In the genomic region with DNA sequence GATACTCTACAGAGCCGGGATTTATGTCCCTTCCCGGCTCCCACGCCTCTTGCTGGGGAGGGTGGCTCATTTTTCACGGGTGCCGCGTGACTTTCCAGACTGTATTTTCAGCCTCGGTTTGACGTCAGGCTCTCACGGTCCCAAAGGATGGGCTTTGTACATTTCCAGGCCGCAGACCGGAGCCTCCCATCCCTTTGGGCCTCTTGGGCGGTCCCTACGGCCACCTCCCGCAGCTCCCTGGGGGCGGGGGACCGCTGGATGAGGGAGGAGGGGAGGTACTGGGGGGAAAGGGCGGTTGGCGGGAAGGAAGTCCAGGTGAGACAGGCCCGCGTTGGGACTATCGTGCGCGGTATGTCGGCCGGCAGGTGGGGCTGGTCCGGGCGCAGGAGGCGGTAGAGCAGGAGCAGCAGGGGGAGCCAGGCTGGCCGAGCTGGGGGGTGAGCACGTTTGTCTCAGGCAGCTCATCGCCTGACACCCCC, we compare ENCODE assay signal across 11 cellular contexts. TPM values are rescaled to one million over a fixed set of nuclear protein-coding genes. Genes with fewer than 3 reads are reported as not detected.
DNase-seq lines count a peak whose midpoint lies in the region; ATAC-seq, FAIRE-seq and TF ChIP-seq lines count a peak whose summit lies in the region.
"Had no signal": no experiment of that assay in that cellular context is flagged by ENCODE, and none has a peak within 500 bp of the region (broad histone marks: within the 10 kb centered on the region; RNA-seq: fewer than 3 reads in every experiment).

No MANE protein-coding gene starts in this region.

- H3K36me3 Mint-ChIP-seq in activated CD8-positive, alpha-beta T cell treated with anti-CD3 and anti-CD28 coated beads for 36 hours (ENCODE audit: low read depth) = no peaks in the 10 kb centered on the region
- H3K36me3 Mint-ChIP-seq in activated CD8-positive, alpha-beta T cell treated with anti-CD3 and anti-CD28 coated beads, Interleukin-2, amount 10 ng/mL, durations not matched to agents 7 days and 5 days (ENCODE audit: low read depth) = no peaks in the 10 kb centered on the region

- H3K4me3 ChIP-seq in bronchial epithelial cell (ENCODE audit: low read depth, low read length) (no peak overlapping the region), iPS-18c (ENCODE audit: insufficient read depth, low read depth, low read length) (peak overlapping the region; percentile 20; the same call in 1 of the 2 replicates)

- H3K4me3 Mint-ChIP-seq in activated CD8-positive, alpha-beta T cell treated with anti-CD3 and anti-CD28 coated beads for 36 hours = no peak overlapping the region
- no peak overlapping the region for H3K4me3 Mint-ChIP-seq in activated CD8-positive, alpha-beta T cell treated with anti-CD3 and anti-CD28 coated beads, Interleukin-2, amount 10 ng/mL, durations not matched to agents 7 days and 5 days

- CTCF ChIA-PET in activated CD8-positive, alpha-beta T cell treated with anti-CD3 and anti-CD28 coated beads for 36 hours (lab: Charles Lee) = no interaction called here
- CTCF ChIA-PET in activated CD8-positive, alpha-beta T cell treated with anti-CD3 and anti-CD28 coated beads, Interleukin-2, amount 10 ng/mL, durations not matched to agents 7 days and 5 days (lab: Charles Lee) = no interaction called here

- H3K9me3 ChIP-seq in iPS-18c (ENCODE audit: control insufficient read depth, insufficient read depth, low read length) = no peaks in the 10 kb centered on the region

- POLR2A ChIA-PET in activated CD8-positive, alpha-beta T cell treated with anti-CD3 and anti-CD28 coated beads for 36 hours (lab: Charles Lee) = no interaction called here
- POLR2A ChIA-PET in activated CD8-positive, alpha-beta T cell treated with anti-CD3 and anti-CD28 coated beads, Interleukin-2, amount 10 ng/mL, durations not matched to agents 7 days and 5 days (lab: Charles Lee) = no interaction called here

- H3K36me3 ChIP-seq in bronchial epithelial cell (ENCODE audit: control insufficient read depth, insufficient read depth, low read length) = no peaks in the 10 kb centered on the region

- peaks cover 37% of the 10 kb centered on the region for H3K27me3 Mint-ChIP-seq in activated CD8-positive, alpha-beta T cell treated with anti-CD3 and anti-CD28 coated beads for 36 hours
- H3K27me3 Mint-ChIP-seq in activated CD8-positive, alpha-beta T cell treated with anti-CD3 and anti-CD28 coated beads, Interleukin-2, amount 10 ng/mL, durations not matched to agents 7 days and 5 days (ENCODE audit: low read depth) = peaks cover 37% of the 10 kb centered on the region

- FAIRE-seq in bronchial epithelial cell (lab: Jason Lieb, UNC) = no peak
- FAIRE-seq: islet of Langerhans had no signal

- H3K9me3 Mint-ChIP-seq in activated CD8-positive, alpha-beta T cell treated with anti-CD3 and anti-CD28 coated beads for 36 hours = no peaks in the 10 kb centered on the region
- no peaks in the 10 kb centered on the region for H3K9me3 Mint-ChIP-seq in activated CD8-positive, alpha-beta T cell treated with anti-CD3 and anti-CD28 coated beads, Interleukin-2, amount 10 ng/mL, durations not matched to agents 7 days and 5 days (ENCODE audit: insufficient read depth)

- H3K27ac Mint-ChIP-seq in activated CD8-positive, alpha-beta T cell treated with anti-CD3 and anti-CD28 coated beads for 36 hours = no peak overlapping the region
- H3K27ac Mint-ChIP-seq in activated CD8-positive, alpha-beta T cell treated with anti-CD3 and anti-CD28 coated beads, Interleukin-2, amount 10 ng/mL, durations not matched to agents 7 days and 5 days = no peak overlapping the region

- peaks cover 18% of the 10 kb centered on the region for H3K27me3 ChIP-seq in bronchial epithelial cell (ENCODE audit: control insufficient read depth, insufficient read depth, low read length)

- H3K4me1 Mint-ChIP-seq in activated CD8-positive, alpha-beta T cell treated with anti-CD3 and anti-CD28 coated beads for 36 hours (ENCODE audit: low read depth) = no peaks in the 10 kb centered on the region
- no peaks in the 10 kb centered on the region for H3K4me1 Mint-ChIP-seq in activated CD8-positive, alpha-beta T cell treated with anti-CD3 and anti-CD28 coated beads, Interleukin-2, amount 10 ng/mL, durations not matched to agents 7 days and 5 days (ENCODE audit: low read depth)

- DNase-seq in activated CD8-positive, alpha-beta T cell treated with anti-CD3 and anti-CD28 coated beads for 36 hours = peak; percentile 18
- DNase-seq in activated CD8-positive, alpha-beta T cell treated with anti-CD3 and anti-CD28 coated beads, Interleukin-2, amount 10 ng/mL, durations not matched to agents 7 days and 5 days = no peak
- DNase-seq in bronchial epithelial cell (ENCODE audit: low read depth) (no peak), NCI-H1694 treated with DMSO at 0.1 percent for 48 hours (lab: John Stamatoyannopoulos, UW) (no peak)
- DNase-seq in stimulated activated naive CD8-positive, alpha-beta T cell treated with anti-CD3 and anti-CD28 coated beads, Interleukin-15, Interleukin-2, amounts not matched to agents 100 U/mL and 50 U/mL, for 24 hours = peak; percentile 19
- no peak for DNase-seq in effector CD8-positive, alpha-beta T cell (lab: John Stamatoyannopoulos, UW)
- DNase-seq: T1000 had no signal

- ATAC-seq in activated CD8-positive, alpha-beta T cell treated with anti-CD3 and anti-CD28 coated beads for 36 hours = peak; percentile 30
- ATAC-seq in activated CD8-positive, alpha-beta T cell treated with anti-CD3 and anti-CD28 coated beads, Interleukin-2, amount 10 ng/mL, durations not matched to agents 7 days and 5 days = no peak
- ATAC-seq in stimulated activated naive CD8-positive, alpha-beta T cell treated with anti-CD3 and anti-CD28 coated beads, Interleukin-15, Interleukin-2, amounts not matched to agents 100 U/mL and 50 U/mL, for 24 hours = no peak
- no peak for ATAC-seq in GM21529 (IDR thresholded peaks at IDR 0.05; ENCODE audit: unreplicated experiment)

- intact Hi-C loops in activated CD8-positive, alpha-beta T cell treated with anti-CD3 and anti-CD28 coated beads for 36 hours (cut with micrococcal nuclease) = no loop called here

- peak; percentile 33 for TF ChIP-seq CTCF in activated CD8-positive, alpha-beta T cell treated with anti-CD3 and anti-CD28 coated beads for 36 hours (IDR thresholded peaks at IDR 0.05)
- TF ChIP-seq CTCF in bronchial epithelial cell (IDR thresholded peaks at IDR 0.05; ENCODE audit: insufficient read depth, low read length, severe bottlenecking) = peak; percentile 57

RNA-seq across cellular contexts. Expression of a gene that starts 17.9 kb away (rescaled TPM):
- total RNA-seq in activated CD8-positive, alpha-beta T cell treated with anti-CD3 and anti-CD28 coated beads for 36 hours = not detected
- not detected for total RNA-seq in activated CD8-positive, alpha-beta T cell treated with anti-CD3 and anti-CD28 coated beads, Interleukin-2, amount 10 ng/mL, durations not matched to agents 7 days and 5 days
- not detected in 2 replicates for total RNA-seq in bronchial epithelial cell
- total RNA-seq: pulmonary artery endothelial cell had no signal

RNA-seq across cellular contexts. Expression of a gene that starts 20.1 kb away (rescaled TPM):
- total RNA-seq in activated CD8-positive, alpha-beta T cell treated with anti-CD3 and anti-CD28 coated beads for 36 hours = under 1 TPM; 0.05 to 0.18 TPM
- total RNA-seq in activated CD8-positive, alpha-beta T cell treated with anti-CD3 and anti-CD28 coated beads, Interleukin-2, amount 10 ng/mL, durations not matched to agents 7 days and 5 days = not detected
- 0.53 TPM in 1 of 2 replicates, not detected in the other for total RNA-seq in bronchial epithelial cell
- total RNA-seq: pulmonary artery endothelial cell had no signal

RNA-seq across cellular contexts. Expression of a gene that starts 59.7 kb away (rescaled TPM):
- not detected for total RNA-seq in activated CD8-positive, alpha-beta T cell treated with anti-CD3 and anti-CD28 coated beads for 36 hours
- total RNA-seq in activated CD8-positive, alpha-beta T cell treated with anti-CD3 and anti-CD28 coated beads, Interleukin-2, amount 10 ng/mL, durations not matched to agents 7 days and 5 days = not detected
- total RNA-seq in bronchial epithelial cell = not detected in 2 replicates
- total RNA-seq: pulmonary artery endothelial cell had no signal

Comparison
In these comparisons a context has a peak if more than half of its experiments do, and no peak if none do; other contexts are left out.
1. DNase-seq: peak in activated CD8-positive, alpha-beta T cell treated with anti-CD3 and anti-CD28 coated beads for 36 hours (single experiment) and stimulated activated naive CD8-positive, alpha-beta T cell treated with anti-CD3 and anti-CD28 coated beads, Interleukin-15, Interleukin-2, amounts not matched to agents 100 U/mL and 50 U/mL, for 24 hours (single experiment); none in activated CD8-positive, alpha-beta T cell treated with anti-CD3 and anti-CD28 coated beads, Interleukin-2, amount 10 ng/mL, durations not matched to agents 7 days and 5 days (single experiment), bronchial epithelial cell (single experiment), effector CD8-positive, alpha-beta T cell (single experiment) and NCI-H1694 treated with DMSO at 0.1 percent for 48 hours (single experiment).